8 cellular contexts compared by ENCODE assay signal in genomic region chr17:17751489-17751995, GRCh38.
DNase-seq lines count a peak whose midpoint lies in the region; ATAC-seq, FAIRE-seq and TF ChIP-seq lines count a peak whose summit lies in the region.

No MANE protein-coding gene starts in this region.

- DNase-seq in SHP77 treated with DMSO at 0.1 percent for 48 hours (lab: John Stamatoyannopoulos, UW) (peak; percentile 76), mammary epithelial cell (no peak), RCC 7860 (ENCODE audit: low spot score) (no peak), NCI-H82 (lab: John Stamatoyannopoulos, UW) (no peak)
- peak in 6 of 10 donors; percentile 33 to 91 (median 74) for DNase-seq in naive thymus-derived CD8-positive, alpha-beta T cell

- H4K20me1 ChIP-seq in mammary epithelial cell (ENCODE audit: insufficient read depth, low read length) = no peaks in the 10 kb centered on the region

- CTCF ChIA-PET in mammary epithelial cell (lab: Charles Lee; ENCODE audit: low non-redundant PET) = no interaction called here

- dilution Hi-C loops in mammary epithelial cell (cut with HindIII; ENCODE audit: low sequenced_read_pairs) = no loop called here

- H3K9me3 Mint-ChIP-seq in naive thymus-derived CD8-positive, alpha-beta T cell = no peaks in the 10 kb centered on the region

- H3K4me1 ChIP-seq in mammary epithelial cell (ENCODE audit: insufficient read depth, low read length) = peaks cover 58% of the 10 kb centered on the region

- no peaks in the 10 kb centered on the region for H3K9me3 ChIP-seq in mammary epithelial cell (replicated peaks; ENCODE audit: insufficient read depth, low read length)

- H3K79me2 ChIP-seq in mammary epithelial cell (ENCODE audit: insufficient read depth, low read length) = peaks cover 86% of the 10 kb centered on the region

- H3K4me1 Mint-ChIP-seq in naive thymus-derived CD8-positive, alpha-beta T cell = peaks cover 39 to 89% (median 83%) of the 10 kb centered on the region in 4 donors

- intact Hi-C loops in mammary epithelial cell (cut with micrococcal nuclease) = loop anchor here (5.0 kb wide), 1 partner anchor 69 kb away; the partner anchor contains the start of gene RAI1

- POLR2A ChIA-PET in naive thymus-derived CD8-positive, alpha-beta T cell (lab: Charles Lee) = interaction anchor here (0.8 to 4.2 kb wide), 17 partner anchors 9 to 360 kb away, joined by 3 to 52 read pairs (median 6); partner anchors contain the start of gene SREBF1

- in situ Hi-C loops in mammary epithelial cell (cut with MboI; ENCODE audit: low sequenced_read_pairs in 2 of 2) = no loop called here

- BruUV-seq in mammary epithelial cell (replicated peaks; lab: Mats Ljungman, UMichigan) = no TSS peak

- no peak for FAIRE-seq in RCC 7860 (lab: Jason Lieb, UNC)

- H3K4me3 Mint-ChIP-seq in naive thymus-derived CD8-positive, alpha-beta T cell = peak overlapping the region; percentile 79 to 97 (median 94)

- peak overlapping the region in 1 of 3 experiments; percentile 38 for H3K4me3 ChIP-seq in mammary epithelial cell (replicated peaks in 1 of 3; ENCODE audit: insufficient read depth in 1 of 3, low read depth in 2 of 3, low read length in 3 of 3)

- no peaks in the 10 kb centered on the region for H3K27me3 ChIP-seq in mammary epithelial cell (ENCODE audit: insufficient read depth, low read length)

- H3K9ac ChIP-seq in mammary epithelial cell (ENCODE audit: insufficient read depth, low read length) = peak overlapping the region; percentile 17

- WGBS in mammary epithelial cell (ENCODE audit: low coverage, missing lambda C conversion rate) = 66% methylated on average over 11 of the region's 15 CpGs

- H2AFZ ChIP-seq in mammary epithelial cell (ENCODE audit: low read depth, low read length) = no peak overlapping the region

- H3K27ac Mint-ChIP-seq in naive thymus-derived CD8-positive, alpha-beta T cell = peak overlapping the region; percentile 91 to 100 (median 98)

- peak overlapping the region; percentile 58 for H3K27ac ChIP-seq in mammary epithelial cell (ENCODE audit: insufficient read depth, low read depth, low read length)

- no peaks in the 10 kb centered on the region for H3K36me3 Mint-ChIP-seq in naive thymus-derived CD8-positive, alpha-beta T cell

- TF ChIP-seq CTCF in mammary epithelial cell (conservative IDR thresholded peaks at IDR 0.05 in 1 of 2, IDR thresholded peaks at IDR 0.05 in 1 of 2; ENCODE audit: extremely low read depth in 1 of 2, insufficient read depth in 1 of 2, low read depth in 1 of 2, low read length in 2 of 2) = no peak

- ATAC-seq in GM19452 (IDR thresholded peaks at IDR 0.05; ENCODE audit: unreplicated experiment) (peak; percentile 0), HG02840 (IDR thresholded peaks at IDR 0.05; ENCODE audit: low FRiP score, unreplicated experiment) (no peak), HG03520 (IDR thresholded peaks at IDR 0.05; ENCODE audit: unreplicated experiment) (no peak)
- peak; percentile 68 to 72 for ATAC-seq in naive thymus-derived CD8-positive, alpha-beta T cell

- H3K36me3 ChIP-seq in mammary epithelial cell (ENCODE audit: insufficient read depth, low read length) = no peaks in the 10 kb centered on the region

- peak overlapping the region; percentile 67 for H3K4me2 ChIP-seq in mammary epithelial cell (ENCODE audit: insufficient read depth, low read depth, low read length)

- no peaks in the 10 kb centered on the region for H3K27me3 Mint-ChIP-seq in naive thymus-derived CD8-positive, alpha-beta T cell

Comparison
In these comparisons a context has a peak if more than half of its experiments do, and no peak if none do; other contexts are left out.
1. ATAC-seq: peak in GM19452 (single experiment) and naive thymus-derived CD8-positive, alpha-beta T cell (2 of 2); none in HG02840 (single experiment) and HG03520 (single experiment).
2. DNase-seq: peak in SHP77 treated with DMSO at 0.1 percent for 48 hours (single experiment) and naive thymus-derived CD8-positive, alpha-beta T cell (6 of 10); none in mammary epithelial cell (single experiment), RCC 7860 (single experiment) and NCI-H82 (single experiment).